In genomic region chr14:75648066-75648838, GRCh38 we compare ENCODE assay signal across 10 cellular contexts. TPM values are rescaled to one million over a fixed set of nuclear protein-coding genes. Genes with fewer than 3 reads are reported as not detected.
A peak's percentile ranks its signal among the peaks of the same experiment; 100 is the strongest.
DNase-seq lines count a peak whose midpoint lies in the region; ATAC-seq and TF ChIP-seq lines count a peak whose summit lies in the region.
"Had no signal": no experiment of that assay in that cellular context is flagged by ENCODE, and none has a peak within 500 bp of the region (broad histone marks: within the 10 kb centered on the region; RNA-seq: fewer than 3 reads in every experiment).

No MANE protein-coding gene starts in this region.

- DNase-seq in DMS 273 (lab: John Stamatoyannopoulos, UW; ENCODE audit: unreplicated experiment) (peak; percentile 15), DMS 273 treated with DMSO at 0.1 percent for 48 hours (lab: John Stamatoyannopoulos, UW) (no peak), body of pancreas (peak; percentile 73 to 87 (median 85)), left kidney (ENCODE audit: low read depth, low spot score) (peak; percentile 90), upper lobe of right lung (peak; percentile 72), NCI-H82 (lab: John Stamatoyannopoulos, UW) (no peak), RPMI8226 (no peak)
- DNase-seq: left colon, NCI-H146 had no signal

- intact Hi-C loops in body of pancreas (cut with DNase I) (no loop called here), upper lobe of right lung (cut with DNase I) (no loop called here)

- H3K4me1 ChIP-seq in body of pancreas = peaks cover 27% of the 10 kb centered on the region
- H3K4me1 ChIP-seq in upper lobe of right lung = peaks cover 24% of the 10 kb centered on the region

- H3K9me3 ChIP-seq in body of pancreas (no peaks in the 10 kb centered on the region), upper lobe of right lung (no peaks in the 10 kb centered on the region)

- peaks cover 6 to 13% of the 10 kb centered on the region in 2 donors for H3K36me3 ChIP-seq in body of pancreas (replicated peaks in 1 of 2; ENCODE audit: insufficient read depth in 1 of 2, low read depth in 2 of 2)
- peaks cover 39% of the 10 kb centered on the region for H3K36me3 ChIP-seq in upper lobe of right lung

- ATAC-seq in body of pancreas = peak; percentile 99
- peak; percentile 92 for ATAC-seq in upper lobe of right lung
- ATAC-seq in GM18498 (IDR thresholded peaks at IDR 0.05; ENCODE audit: unreplicated experiment) = no peak
- ATAC-seq: left colon had no signal

- H3K27me3 ChIP-seq in body of pancreas (no peaks in the 10 kb centered on the region), upper lobe of right lung (no peaks in the 10 kb centered on the region)

- no peak for TF ChIP-seq POLR2A in body of pancreas (IDR thresholded peaks at IDR 0.05)

- H3K27ac ChIP-seq in body of pancreas = peak overlapping the region; percentile 34 to 66 (median 46)
- H3K27ac ChIP-seq in upper lobe of right lung = peak overlapping the region; percentile 68

- H3K4me3 ChIP-seq in body of pancreas = no peak overlapping the region
- no peak overlapping the region for H3K4me3 ChIP-seq in upper lobe of right lung

- TF ChIP-seq CTCF in body of pancreas (IDR thresholded peaks at IDR 0.05) (no peak), upper lobe of right lung (IDR thresholded peaks at IDR 0.05) (no peak)

- WGBS in body of pancreas, 2 donors = 33 to 38% methylated on average over 9 of the region's 9 CpGs

RNA-seq across cellular contexts. Expression of gene ERG28, which starts 12.4 kb away (rescaled TPM):
- total RNA-seq in body of pancreas (1 to 10 TPM; 8.6 to 8.8 TPM), upper lobe of right lung (36.1 TPM)

RNA-seq across cellular contexts. Expression of gene TTLL5, which starts 12.8 kb away (rescaled TPM):
- total RNA-seq in body of pancreas (10 to 100 TPM; 21.0 to 21.8 TPM), upper lobe of right lung (26.0 TPM)

Comparison
In these comparisons a context has a peak if more than half of its experiments do, and no peak if none do; other contexts are left out.
1. DNase-seq: peak in DMS 273 (single experiment), body of pancreas (4 of 4), left kidney (single experiment) and upper lobe of right lung (single experiment); none in DMS 273 treated with DMSO at 0.1 percent for 48 hours (single experiment), NCI-H82 (single experiment) and RPMI8226 (single experiment).